ENCODE assay signal across 11 cellular contexts in the genomic region with DNA sequence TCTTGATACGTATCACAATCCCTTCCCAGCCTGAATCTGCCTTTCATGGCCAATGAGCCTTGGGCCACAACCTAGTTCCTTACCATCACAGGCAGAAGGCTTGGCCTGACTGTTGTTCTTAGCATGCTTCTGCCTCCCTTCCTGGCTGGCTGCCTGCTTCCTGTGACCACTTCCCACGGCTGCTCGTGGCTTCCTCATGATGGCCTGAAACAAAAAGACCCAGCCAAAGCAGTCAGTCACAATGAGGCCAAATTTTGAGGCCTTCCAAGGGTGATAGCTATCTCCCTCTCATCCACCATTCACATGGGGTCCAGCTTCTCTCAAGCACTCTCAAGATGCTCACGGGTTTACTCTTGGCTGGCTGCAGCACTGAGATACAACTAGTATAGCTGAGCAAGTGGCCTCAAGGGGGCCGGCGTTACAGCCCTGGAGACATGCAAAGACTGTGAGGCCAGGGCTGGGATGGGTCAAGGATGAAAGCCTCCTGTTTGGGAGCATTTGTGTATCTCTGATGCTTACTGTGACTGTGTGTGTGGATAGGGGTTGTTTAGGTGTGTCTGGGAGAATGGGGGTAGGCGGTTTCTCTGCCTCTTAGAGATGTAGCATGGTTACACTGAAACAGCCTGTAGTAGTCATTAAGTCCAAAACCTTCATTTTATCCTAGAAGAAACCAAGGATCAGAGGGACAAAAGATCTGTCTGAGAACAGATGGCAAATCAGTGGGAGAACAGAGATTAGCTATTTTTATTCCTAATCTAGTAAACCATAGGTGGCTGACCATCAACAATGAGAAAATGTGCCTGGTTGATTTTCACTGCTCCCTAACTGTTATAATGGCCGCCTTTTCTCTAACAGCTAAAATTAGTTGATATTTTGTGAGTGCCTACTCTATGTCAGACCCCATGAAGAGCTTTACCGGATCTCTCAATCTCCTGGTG. TPM values are rescaled to one million over a fixed set of nuclear protein-coding genes. Genes with fewer than 3 reads are reported as not detected.
DNase-seq lines count a peak whose midpoint lies in the region; ATAC-seq and TF ChIP-seq lines count a peak whose summit lies in the region.
"Had no signal": no experiment of that assay in that cellular context is flagged by ENCODE, and none has a peak within 500 bp of the region (broad histone marks: within the 10 kb centered on the region; RNA-seq: fewer than 3 reads in every experiment).

No MANE protein-coding gene starts in this region.

- intact Hi-C loops in colonic mucosa (cut with DNase I) = no loop called here

- peaks cover 5% of the 10 kb centered on the region for H3K36me3 Mint-ChIP-seq in nephron (ENCODE audit: low read depth)

- peaks cover 9% of the 10 kb centered on the region; the same call in 1 of the 2 replicates for H3F3A ChIP-seq in MM.1S (ENCODE audit: insufficient read depth, low read length)

- peaks cover 4% of the 10 kb centered on the region for H3K79me2 ChIP-seq in MM.1S (ENCODE audit: low read length)

- no peaks in the 10 kb centered on the region for H4K20me1 ChIP-seq in MM.1S (ENCODE audit: insufficient read depth, low read length)

- H3K4me1 Mint-ChIP-seq in nephron = peaks cover 15% of the 10 kb centered on the region

- peak overlapping the region in 1 of 3 experiments; percentile 53 for H3K4me3 Mint-ChIP-seq in nephron

- H3K27ac ChIP-seq in colonic mucosa = peak overlapping the region; percentile 79
- H3K27ac ChIP-seq in MM.1S (ENCODE audit: low read length) = no peak overlapping the region

- H3K4me2 ChIP-seq in MM.1S (ENCODE audit: low read depth, low read length) = no peak overlapping the region

- H3K27ac Mint-ChIP-seq in nephron = peak overlapping the region; percentile 15 to 70 (median 54)

- H3K36me3 ChIP-seq in colonic mucosa (no peaks in the 10 kb centered on the region), MM.1S (replicated peaks; ENCODE audit: insufficient read depth, low read length) (no peaks in the 10 kb centered on the region)

- H3K27me3 Mint-ChIP-seq in nephron (ENCODE audit: low read depth) = no peaks in the 10 kb centered on the region

- TF ChIP-seq CTCF in colonic mucosa (IDR thresholded peaks at IDR 0.05) (no peak), nephron (IDR thresholded peaks at IDR 0.05; ENCODE audit: unreplicated experiment in 3 of 3) (no peak), MM.1S (IDR thresholded peaks at IDR 0.05; ENCODE audit: low read length) (no peak)

- ATAC-seq in HG03039 (IDR thresholded peaks at IDR 0.05; ENCODE audit: unreplicated experiment) (no peak), HG02870 (IDR thresholded peaks at IDR 0.05; ENCODE audit: unreplicated experiment) (no peak)

- no peak overlapping the region for H2AFZ ChIP-seq in MM.1S (ENCODE audit: low read length)

- no peaks in the 10 kb centered on the region for H3K4me1 ChIP-seq in colonic mucosa
- no peaks in the 10 kb centered on the region for H3K4me1 ChIP-seq in MM.1S (ENCODE audit: low read length)

- no peaks in the 10 kb centered on the region for H3K27me3 ChIP-seq in colonic mucosa
- no peaks in the 10 kb centered on the region for H3K27me3 ChIP-seq in MM.1S (replicated peaks; ENCODE audit: insufficient read depth, low read length)

- H3K4me3 ChIP-seq in colonic mucosa (no peak overlapping the region), MM.1S (ENCODE audit: low read length) (no peak overlapping the region)

- DNase-seq in EH (ENCODE audit: low read depth) = peak; percentile 32
- peak; percentile 49 for DNase-seq in MV-4-11 (lab: John Stamatoyannopoulos, UW)
- DNase-seq in colonic mucosa = no peak
- no peak for DNase-seq in GM19238 (ENCODE audit: insufficient read length, low spot score)
- DNase-seq in MM.1S = no peak
- DNase-seq: kidney glomerular epithelial cell, NCI-H2171, SW 1271 had no signal

- no peaks in the 10 kb centered on the region for H3K9me3 Mint-ChIP-seq in nephron

- H3K9me2 ChIP-seq in MM.1S (replicated peaks; ENCODE audit: insufficient read depth, low read length) = no peaks in the 10 kb centered on the region

- H3K9ac ChIP-seq in colonic mucosa (ENCODE audit: low read depth in 2 of 2, low read length in 2 of 2) (peak overlapping the region in 1 of 2 donors; percentile 72), MM.1S (ENCODE audit: low read length) (no peak overlapping the region)

- no peaks in the 10 kb centered on the region for H3K9me3 ChIP-seq in colonic mucosa
- H3K9me3 ChIP-seq in MM.1S (replicated peaks; ENCODE audit: insufficient read depth, low read length) = no peaks in the 10 kb centered on the region

RNA-seq across cellular contexts. Expression of a gene that starts 5.4 kb away (rescaled TPM):
- total RNA-seq in colonic mucosa = 10 to 100 TPM; 10.1 to 20.5 TPM

RNA-seq across cellular contexts. Expression of a gene that starts 5.7 kb away (rescaled TPM):
- 10 to 100 TPM; 17.0 to 65.0 TPM for total RNA-seq in colonic mucosa

RNA-seq across cellular contexts. Expression of a gene that starts 7.9 kb away (rescaled TPM):
- 10 to 100 TPM in 1 of 2 donors, 1 to 10 TPM in 1; 4.3 to 29.3 TPM for total RNA-seq in colonic mucosa

Comparison
In these comparisons a context has a peak if more than half of its experiments do, and no peak if none do; other contexts are left out.
1. DNase-seq: peak in EH (single experiment) and MV-4-11 (single experiment); none in colonic mucosa (single experiment), GM19238 (single experiment) and MM.1S (single experiment).